In the genomic region with DNA sequence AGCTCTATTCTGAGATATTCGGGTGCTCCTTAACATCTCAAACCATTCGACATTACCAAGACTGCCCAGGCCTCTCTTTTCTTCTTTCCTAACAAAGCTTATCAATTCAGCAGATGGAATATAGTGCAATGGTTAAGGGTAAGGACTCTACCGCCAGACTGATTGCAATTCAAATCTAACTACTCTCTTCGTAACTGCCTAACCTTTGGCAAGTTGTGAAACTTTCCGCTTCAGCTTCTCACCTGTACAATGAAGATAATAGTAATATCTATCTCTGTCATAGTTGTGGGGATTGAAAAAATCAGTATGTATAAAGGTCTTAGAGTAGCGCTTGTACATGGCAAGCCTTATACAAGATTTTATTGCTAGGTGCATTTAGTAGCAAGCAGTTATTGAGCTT, we compare ENCODE assay signal across 7 cellular contexts. TPM values are rescaled to one million over a fixed set of nuclear protein-coding genes. Genes with fewer than 3 reads are reported as not detected.
DNase-seq lines count a peak whose midpoint lies in the region; ATAC-seq and TF ChIP-seq lines count a peak whose summit lies in the region.

No MANE protein-coding gene starts in this region.

- no peaks in the 10 kb centered on the region for H4K20me1 ChIP-seq in H9 (ENCODE audit: control insufficient read depth, insufficient read depth, insufficient read length)

- peaks cover 14 to 19% of the 10 kb centered on the region in 2 experiments for H3K4me1 Mint-ChIP-seq in H9

- H4K8ac ChIP-seq in H9 (replicated peaks; ENCODE audit: insufficient read length, low read depth, low read length): no peak overlapping the region

- no peaks in the 10 kb centered on the region for H3K27me3 Mint-ChIP-seq in H9 (ENCODE audit: low read depth)

- H3K27ac ChIP-seq in H9 (ENCODE audit: insufficient read length, low read depth, low read length) (no peak overlapping the region), SJSA1 (no peak overlapping the region; the same call in 1 of the 2 replicates), foreskin keratinocyte (peak overlapping the region; percentile 70), skeletal muscle tissue (ENCODE audit: low read depth, low read length) (peak overlapping the region; percentile 89)

- no peak overlapping the region for H3T11ph ChIP-seq in H9 (ENCODE audit: low read length)

- no peaks in the 10 kb centered on the region for H3K9me3 Mint-ChIP-seq in H9

- H4K91ac ChIP-seq in H9 (ENCODE audit: insufficient read length, low read depth, low read length): no peak overlapping the region

- H3K9ac ChIP-seq in H9 (ENCODE audit: extremely low read depth, insufficient read length, low read length): peak overlapping the region; percentile 86
- H3K9ac ChIP-seq in skeletal muscle tissue (ENCODE audit: low read depth in 1 of 3, low read length in 3 of 3): peak overlapping the region; percentile 95 to 97 (median 96)

- H2BK12ac ChIP-seq in H9 (ENCODE audit: insufficient read length, low read depth, low read length): no peak overlapping the region

- H3K23me2 ChIP-seq in H9 (ENCODE audit: insufficient read length, low read depth, low read length, poor library complexity, severe bottlenecking): peaks cover 12% of the 10 kb centered on the region

- H3K18ac ChIP-seq in H9 (ENCODE audit: insufficient read length, low read depth, low read length): no peak overlapping the region

- peak overlapping the region; percentile 95 to 98 for H3K4me3 Mint-ChIP-seq in H9

- H2AFZ ChIP-seq in H9 (ENCODE audit: low read length): no peak overlapping the region

- TF ChIP-seq CTCF in H9 (conservative IDR thresholded peaks at IDR 0.05): no peak
- no peak for TF ChIP-seq CTCF in foreskin keratinocyte (conservative IDR thresholded peaks at IDR 0.05)

- no peak overlapping the region for H3K56ac ChIP-seq in H9 (ENCODE audit: insufficient read length, low read depth, low read length)

- H3K27ac Mint-ChIP-seq in H9: peak overlapping the region in 1 of 3 experiments; percentile 24; a peak in 1 of 7 replicates

- no peak overlapping the region for H2AK5ac ChIP-seq in H9 (ENCODE audit: insufficient read length, low read length)

- no peak overlapping the region for H2BK15ac ChIP-seq in H9 (ENCODE audit: low read depth, low read length)

- H3K36me3 Mint-ChIP-seq in H9 (ENCODE audit: insufficient read depth in 1 of 3, low read depth in 3 of 3): no peaks in the 10 kb centered on the region; a peak in 1 of 7 replicates

- H4K5ac ChIP-seq in H9 (ENCODE audit: insufficient read length, low read depth, low read length): no peak overlapping the region

- H3K79me1 ChIP-seq in H9 (ENCODE audit: insufficient read depth, low read depth, low read length, poor library complexity, severe bottlenecking): no peaks in the 10 kb centered on the region

- H3K9me3 ChIP-seq in H9 (ENCODE audit: control insufficient read depth, low read depth, low read length) (no peaks in the 10 kb centered on the region), SJSA1 (replicated peaks) (no peaks in the 10 kb centered on the region), skeletal muscle tissue (ENCODE audit: control insufficient read depth in 3 of 3, low read length in 3 of 3) (no peaks in the 10 kb centered on the region)

- H3K4me3 ChIP-seq in SJSA1 (peak overlapping the region; percentile 81), skeletal muscle tissue (ENCODE audit: low read length in 3 of 3) (peak overlapping the region; percentile 96 to 98 (median 97))

- no peaks in the 10 kb centered on the region for H3K36me3 ChIP-seq in SJSA1
- peaks cover 0 to 2% (median 0%) of the 10 kb centered on the region in 3 donors for H3K36me3 ChIP-seq in skeletal muscle tissue (ENCODE audit: control insufficient read depth in 3 of 3, insufficient read depth in 3 of 3, low read length in 3 of 3)

- H3K4ac ChIP-seq in H9 (ENCODE audit: low read depth, low read length): no peak overlapping the region

- no peak for DNase-seq in H9
- no peak for DNase-seq in SJSA1 (ENCODE audit: low read depth in 1 of 2, low spot score in 2 of 2)
- no peak for DNase-seq in foreskin keratinocyte
- DNase-seq in NCI-H1694 (lab: John Stamatoyannopoulos, UW): no peak
- DNase-seq in NCI-H187 treated with DMSO at 0.1 percent for 48 hours (lab: John Stamatoyannopoulos, UW): no peak

- peak overlapping the region; percentile 59 for H3K4me2 ChIP-seq in H9 (ENCODE audit: insufficient read depth, insufficient read length, low read length)

- WGBS in H9 (ENCODE audit: extremely low coverage, insufficient read length, low lambda C conversion rate): no CpG with 5 or more reads among the region's 6 CpGs

- no peak overlapping the region for H3K23ac ChIP-seq in H9 (ENCODE audit: insufficient read length, low read depth, low read length)

- no peak overlapping the region for H2BK20ac ChIP-seq in H9 (ENCODE audit: low read depth, low read length, poor library complexity, severe bottlenecking)

- peaks cover 6% of the 10 kb centered on the region; the same call in 1 of the 2 replicates for H3K79me2 ChIP-seq in H9 (ENCODE audit: insufficient read depth, low read length)

- H3K14ac ChIP-seq in H9 (ENCODE audit: insufficient read depth, low read length): no peak overlapping the region

- no peak overlapping the region for H2BK120ac ChIP-seq in H9 (ENCODE audit: low read depth, low read length, poor library complexity, severe bottlenecking)

- H3K27me3 ChIP-seq in H9 (ENCODE audit: insufficient read depth, low read length): no peaks in the 10 kb centered on the region
- H3K27me3 ChIP-seq in SJSA1 (replicated peaks): no peaks in the 10 kb centered on the region
- H3K27me3 ChIP-seq in foreskin keratinocyte: no peaks in the 10 kb centered on the region
- H3K27me3 ChIP-seq in skeletal muscle tissue (ENCODE audit: control insufficient read depth in 3 of 3, insufficient read depth in 3 of 3, low read length in 3 of 3): no peaks in the 10 kb centered on the region

- H3K4me1 ChIP-seq in H9 (ENCODE audit: insufficient read depth, low read length) (no peaks in the 10 kb centered on the region), SJSA1 (replicated peaks) (peaks cover 8% of the 10 kb centered on the region; the same call in 1 of the 2 replicates), foreskin keratinocyte (peaks cover 18% of the 10 kb centered on the region), skeletal muscle tissue (ENCODE audit: control insufficient read depth in 3 of 3, insufficient read depth in 3 of 3, low read length in 3 of 3) (peaks cover 7 to 22% (median 14%) of the 10 kb centered on the region in 3 donors)

- no peak for ATAC-seq in foreskin keratinocyte
- no peak for ATAC-seq in HG03469 (IDR thresholded peaks at IDR 0.05; ENCODE audit: unreplicated experiment)

- no peak overlapping the region for H2BK5ac ChIP-seq in H9 (ENCODE audit: insufficient read length, low read length)

RNA-seq across cellular contexts. Expression of a gene that starts 1.0 kb away (rescaled TPM):
- total RNA-seq in H9 (2021): 37.7 and 39.2 TPM in 2 replicates
- 45.0 and 58.7 TPM in 2 replicates for total RNA-seq in SJSA1 (2014; rRNA removed; shearing (Covaris generic))
- 34.9 and 41.3 TPM in 2 replicates for total RNA-seq in foreskin keratinocyte
- polyA plus RNA-seq in foreskin keratinocyte: 16.8 and 22.2 TPM in 2 replicates
- total RNA-seq in skeletal muscle tissue: 21.9 TPM

RNA-seq across cellular contexts. Expression of a gene that starts 1.5 kb away (rescaled TPM):
- total RNA-seq in H9 (2021) (15.6 and 18.0 TPM in 2 replicates), foreskin keratinocyte (17.5 and 18.9 TPM in 2 replicates), skeletal muscle tissue (24.5 TPM)
- total RNA-seq in SJSA1 (2014; rRNA removed; shearing (Covaris generic)): 6.4 and 15.3 TPM in 2 replicates
- polyA plus RNA-seq in foreskin keratinocyte: 5.7 and 7.3 TPM in 2 replicates

Comparison
In these comparisons a context has a peak if more than half of its experiments do, and no peak if none do; other contexts are left out.
1. H3K27ac ChIP-seq: peak in foreskin keratinocyte (single experiment) and skeletal muscle tissue (single experiment); none in H9 (single experiment) and SJSA1 (single experiment).